ENCODE assay signal across 21 cellular contexts in genomic region chr11:13349046-13349445, GRCh38.
DNase-seq lines count a peak whose midpoint lies in the region; ATAC-seq and TF ChIP-seq lines count a peak whose summit lies in the region.
"Had no signal": no experiment of that assay in that cellular context is flagged by ENCODE, and none has a peak within 500 bp of the region (broad histone marks: within the 10 kb centered on the region; RNA-seq: fewer than 3 reads in every experiment).

No MANE protein-coding gene starts in this region.

- no peak overlapping the region for H3K4me3 Mint-ChIP-seq in stimulated activated effector memory CD8-positive, alpha-beta T cell treated with anti-CD3 and anti-CD28 coated beads, Interleukin-12 subunit alpha, Interleukin-12 subunit beta, amount 100 ng/mL, for 72 hours

- H3K4me2 ChIP-seq in BLaER1: peak overlapping the region; percentile 70
- peak overlapping the region; percentile 73 to 92 (median 83) for H3K4me2 ChIP-seq in BLaER1 treated with 17β-estradiol and CSF1 and Interleukin-3, amounts not matched to agents 10 nM and 100 nM
- peak overlapping the region; percentile 28; the same call in 1 of the 2 replicates for H3K4me2 ChIP-seq in MM.1S (ENCODE audit: low read depth, low read length)
- H3K4me2 ChIP-seq: PC-9 had no signal

- H2AFZ ChIP-seq in MM.1S (ENCODE audit: low read length): no peak overlapping the region
- H2AFZ ChIP-seq: PC-9 had no signal

- H3K9ac ChIP-seq in BLaER1 (no peak overlapping the region), MM.1S (ENCODE audit: low read length) (no peak overlapping the region)
- H3K9ac ChIP-seq in BLaER1 treated with 17β-estradiol and CSF1 and Interleukin-3, amounts not matched to agents 10 nM and 100 nM: peak overlapping the region in 1 of 11 experiments; percentile 53; a peak in 1 of 22 replicates

- peaks cover 58% of the 10 kb centered on the region for H3K36me3 Mint-ChIP-seq in stimulated activated effector memory CD8-positive, alpha-beta T cell treated with anti-CD3 and anti-CD28 coated beads, Interleukin-12 subunit alpha, Interleukin-12 subunit beta, amount 100 ng/mL, for 72 hours

- peak overlapping the region; percentile 93 for H3K27ac Mint-ChIP-seq in stimulated activated effector memory CD8-positive, alpha-beta T cell treated with anti-CD3 and anti-CD28 coated beads, Interleukin-12 subunit alpha, Interleukin-12 subunit beta, amount 100 ng/mL, for 72 hours
- H3K27ac Mint-ChIP-seq: B cell had no signal

- no peaks in the 10 kb centered on the region; the same call in 1 of the 2 replicates for H3F3A ChIP-seq in MM.1S (ENCODE audit: insufficient read depth, low read length)

- H3K36me3 ChIP-seq in BLaER1 (peaks cover 48% of the 10 kb centered on the region), MM.1S (replicated peaks; ENCODE audit: insufficient read depth, low read length) (no peaks in the 10 kb centered on the region)
- H3K36me3 ChIP-seq in BLaER1 treated with 17β-estradiol and CSF1 and Interleukin-3, amounts not matched to agents 10 nM and 100 nM: peaks cover 36 to 73% (median 49%) of the 10 kb centered on the region in 11 experiments; a peak in 21 of 22 replicates
- H3K36me3 ChIP-seq: HAP-1, SJCRH30 had no signal

- H3K4me3 ChIP-seq in BLaER1 (no peak overlapping the region), MM.1S (ENCODE audit: low read length) (no peak overlapping the region)
- H3K4me3 ChIP-seq in BLaER1 treated with 17β-estradiol and CSF1 and Interleukin-3, amounts not matched to agents 10 nM and 100 nM: no peak overlapping the region
- H3K4me3 ChIP-seq: HAP-1, PC-9, SJCRH30 had no signal

- H3K79me2 ChIP-seq in MM.1S (ENCODE audit: low read length): peaks cover 5% of the 10 kb centered on the region; the same call in 1 of the 2 replicates

- no peak for ATAC-seq in stimulated activated effector memory CD8-positive, alpha-beta T cell treated with anti-CD3 and anti-CD28 coated beads, Interleukin-12 subunit alpha, Interleukin-12 subunit beta, amount 100 ng/mL, for 72 hours
- no peak for ATAC-seq in HG03442 (IDR thresholded peaks at IDR 0.05; ENCODE audit: unreplicated experiment)
- ATAC-seq: Right ventricle myocardium inferior, SK-N-SH treated with all-trans-retinoic acid at 6 μM for 48 hours had no signal

- H3K9me3 ChIP-seq in BLaER1 (no peaks in the 10 kb centered on the region), MM.1S (replicated peaks; ENCODE audit: insufficient read depth, low read length) (no peaks in the 10 kb centered on the region)
- H3K9me3 ChIP-seq in BLaER1 treated with 17β-estradiol and CSF1 and Interleukin-3, amounts not matched to agents 10 nM and 100 nM (replicated peaks in 1 of 11): no peaks in the 10 kb centered on the region
- H3K9me3 ChIP-seq: HAP-1, SJCRH30 had no signal

- H3K9me2 ChIP-seq in MM.1S (replicated peaks; ENCODE audit: insufficient read depth, low read length): no peaks in the 10 kb centered on the region

- H3K27ac ChIP-seq in BLaER1: 0 out of 2 replicates have a peak overlapping the region, but pooled peaks have one; percentile 3
- H3K27ac ChIP-seq in BLaER1 treated with 17β-estradiol and CSF1 and Interleukin-3, amounts not matched to agents 10 nM and 100 nM: peak overlapping the region in 3 of 11 experiments; percentile 30 to 48 (median 37); a peak in 6 of 22 replicates
- H3K27ac ChIP-seq in MM.1S (ENCODE audit: low read length): peak overlapping the region; percentile 12; the same call in 1 of the 2 replicates
- H3K27ac ChIP-seq: PC-9, SJCRH30 had no signal

- H3K4me1 ChIP-seq in BLaER1 (peaks cover 29% of the 10 kb centered on the region), MM.1S (ENCODE audit: low read length) (peaks cover 5% of the 10 kb centered on the region; the same call in 1 of the 2 replicates)
- H3K4me1 ChIP-seq in BLaER1 treated with 17β-estradiol and CSF1 and Interleukin-3, amounts not matched to agents 10 nM and 100 nM: peaks cover 27 to 51% (median 42%) of the 10 kb centered on the region in 10 experiments
- H3K4me1 ChIP-seq: HAP-1, SJCRH30 had no signal

- DNase-seq in MM.1S (peak; percentile 42), A172 (ENCODE audit: low spot score) (no peak), superior temporal gyrus (ENCODE audit: extremely low spot score) (no peak)
- no peak for DNase-seq in stimulated activated effector memory CD8-positive, alpha-beta T cell treated with anti-CD3 and anti-CD28 coated beads, Interleukin-12 subunit alpha, Interleukin-12 subunit beta, amount 100 ng/mL, for 72 hours (ENCODE audit: low spot score in 2 of 2)
- DNase-seq: GOT3, NCI-H1092, NCI-H1417 treated with DMSO at 0.1 percent for 48 hours, NCI-H1694 treated with DMSO at 0.1 percent for 48 hours, NCI-H2081, NCI-H2227 treated with DMSO at 0.1 percent for 48 hours, NCI-H526 treated with DMSO at 0.1 percent for 48 hours, PC-9, SJCRH30 had no signal

- H4K20me1 ChIP-seq in BLaER1 (peaks cover 65% of the 10 kb centered on the region), MM.1S (ENCODE audit: insufficient read depth, low read length) (no peaks in the 10 kb centered on the region)
- H4K20me1 ChIP-seq in BLaER1 treated with 17β-estradiol and CSF1 and Interleukin-3, amounts not matched to agents 10 nM and 100 nM: peaks cover 32 to 98% (median 56%) of the 10 kb centered on the region in 11 experiments; a peak in 21 of 22 replicates

- H3K27me3 ChIP-seq in BLaER1: no peaks in the 10 kb centered on the region
- no peaks in the 10 kb centered on the region for H3K27me3 ChIP-seq in BLaER1 treated with 17β-estradiol and CSF1 and Interleukin-3, amounts not matched to agents 10 nM and 100 nM
- H3K27me3 ChIP-seq in MM.1S (replicated peaks; ENCODE audit: insufficient read depth, low read length): no peaks in the 10 kb centered on the region
- H3K27me3 ChIP-seq: SJCRH30 had no signal

- no peak for TF ChIP-seq CTCF in MM.1S (IDR thresholded peaks at IDR 0.05; ENCODE audit: low read length)

- no peaks in the 10 kb centered on the region for H3K9me3 Mint-ChIP-seq in stimulated activated effector memory CD8-positive, alpha-beta T cell treated with anti-CD3 and anti-CD28 coated beads, Interleukin-12 subunit alpha, Interleukin-12 subunit beta, amount 100 ng/mL, for 72 hours
- H3K9me3 Mint-ChIP-seq: IgD-negative memory B cell had no signal

- H3K4me1 Mint-ChIP-seq in stimulated activated effector memory CD8-positive, alpha-beta T cell treated with anti-CD3 and anti-CD28 coated beads, Interleukin-12 subunit alpha, Interleukin-12 subunit beta, amount 100 ng/mL, for 72 hours: peaks cover 57% of the 10 kb centered on the region

Comparison
In these comparisons a context has a peak if more than half of its experiments do, and no peak if none do; other contexts are left out.
1. H3K4me2 ChIP-seq: peak in every context shown above with its lines; median percentile 83 in BLaER1 treated with 17β-estradiol and CSF1 and Interleukin-3, amounts not matched to agents 10 nM and 100 nM; 70 in BLaER1; 28 in MM.1S.